1 cellular context compared by ENCODE assay signal in the genomic region with DNA sequence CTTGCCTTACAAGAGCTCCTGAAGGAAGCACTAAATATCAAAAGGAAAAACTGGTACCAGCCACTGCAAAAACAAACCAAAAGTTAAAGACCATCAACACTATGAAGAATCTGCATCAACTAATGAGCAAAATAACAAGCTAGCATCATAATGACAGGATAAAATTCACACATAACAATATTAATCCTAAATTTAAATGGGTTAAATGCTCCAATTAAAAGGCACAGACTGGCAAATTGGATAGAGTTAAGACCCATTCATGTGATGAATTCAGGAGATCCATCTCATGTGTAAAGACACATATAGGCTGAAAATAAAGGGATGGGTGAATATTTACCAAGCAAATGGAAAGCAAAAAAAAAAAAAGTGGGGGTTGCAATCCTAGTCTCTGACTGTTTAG.
TF ChIP-seq lines count a peak whose summit lies in the region.

No MANE protein-coding gene starts in this region.

TF ChIP-seq in K562, 482 proteins besides CTCF, POLR2A, EP300 and RAD21:
- TF ChIP-seq NFYB (IDR thresholded peaks at IDR 0.05; ENCODE audit: extremely low read depth, insufficient read length) (no peak), ZNF507 (tag; conservative IDR thresholded peaks at IDR 0.05) (peak; percentile 91)
